Comparison of ENCODE assay signal across 8 cellular contexts in the genomic region with DNA sequence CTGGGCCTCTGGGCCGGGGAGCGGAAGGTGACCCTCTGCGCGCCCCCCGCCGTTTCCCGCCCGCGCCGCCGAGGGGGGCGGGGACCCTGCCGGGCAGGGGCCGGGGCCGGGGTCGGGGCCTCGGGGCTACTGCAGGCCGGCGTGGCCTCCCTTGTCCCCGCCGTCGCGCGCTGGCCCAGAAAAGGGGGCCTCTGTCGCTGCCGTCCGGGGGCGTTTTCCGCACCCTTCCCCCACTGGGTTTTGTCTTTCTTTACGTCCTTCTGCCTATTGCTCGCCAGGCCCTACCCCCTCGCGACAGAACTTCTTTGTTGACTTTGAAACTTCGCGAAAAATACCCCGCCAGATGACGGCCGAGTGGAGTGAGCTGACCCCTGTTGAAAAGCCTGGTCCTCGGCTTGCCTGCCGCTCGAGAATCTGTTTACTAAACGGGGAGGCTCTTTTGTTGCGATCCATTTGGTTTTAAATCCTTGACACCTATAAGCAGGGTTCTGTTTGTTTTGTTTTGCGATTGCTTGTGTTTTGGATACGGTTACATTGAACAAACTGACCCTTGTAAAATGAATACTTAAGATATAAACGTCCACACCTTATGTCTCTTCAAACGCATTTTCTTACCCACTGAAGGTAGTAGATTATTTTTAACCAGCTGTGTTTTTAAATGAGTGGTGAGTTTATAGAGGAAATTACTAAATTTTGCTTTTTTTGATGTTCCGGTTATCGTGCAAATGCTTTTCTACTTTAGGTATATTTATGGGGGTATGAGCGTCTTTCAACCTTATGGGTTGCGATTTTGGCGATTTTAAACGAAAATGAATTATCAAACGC. TPM values are rescaled to one million over a fixed set of nuclear protein-coding genes. Genes with fewer than 3 reads are reported as not detected.
DNase-seq lines count a peak whose midpoint lies in the region; ATAC-seq and TF ChIP-seq lines count a peak whose summit lies in the region.

No MANE protein-coding gene starts in this region.

- ATAC-seq in HG02885 (IDR thresholded peaks at IDR 0.05; ENCODE audit: poor library complexity, unreplicated experiment) = peak; percentile 28
- ATAC-seq in naive thymus-derived CD4-positive, alpha-beta T cell = no peak

- DNase-seq in NCI-H2171 treated with DMSO at 0.1 percent for 48 hours (lab: John Stamatoyannopoulos, UW) (peak; percentile 32), NCI-H2171 (lab: John Stamatoyannopoulos, UW) (no peak), NCI-H526 (lab: John Stamatoyannopoulos, UW) (peak; percentile 48 to 75), epithelial cell of proximal tubule (ENCODE audit: low read depth) (no peak), thyroid gland (peak; percentile 53 to 60)
- DNase-seq in activated CD8-positive, alpha-beta memory T cell treated with anti-CD3 and anti-CD28 coated beads for 24 hours = peak; percentile 82
- DNase-seq in naive thymus-derived CD4-positive, alpha-beta T cell = peak in 7 of 9 donors; percentile 33 to 69 (median 44)

- peaks cover 16 to 31% of the 10 kb centered on the region in 2 donors for H3K4me1 ChIP-seq in naive thymus-derived CD4-positive, alpha-beta T cell (ENCODE audit: control insufficient read depth in 2 of 2, insufficient read depth in 2 of 2, low read length in 2 of 2)
- H3K4me1 ChIP-seq in thyroid gland = peaks cover 10 to 23% of the 10 kb centered on the region in 2 donors

- H3K36me3 Mint-ChIP-seq in naive thymus-derived CD4-positive, alpha-beta T cell = peaks cover 0 to 4% (median 0%) of the 10 kb centered on the region in 5 donors

- no peaks in the 10 kb centered on the region for H3K36me3 ChIP-seq in naive thymus-derived CD4-positive, alpha-beta T cell (ENCODE audit: control insufficient read depth in 2 of 3, insufficient read depth in 3 of 3, low read length in 3 of 3)
- H3K36me3 ChIP-seq in thyroid gland = no peaks in the 10 kb centered on the region

- H3K27ac Mint-ChIP-seq in naive thymus-derived CD4-positive, alpha-beta T cell = peak overlapping the region; percentile 96 to 100 (median 98)

- peak overlapping the region; percentile 81 to 99 (median 98) for H3K4me3 Mint-ChIP-seq in naive thymus-derived CD4-positive, alpha-beta T cell

- H3K4me1 Mint-ChIP-seq in naive thymus-derived CD4-positive, alpha-beta T cell = peaks cover 32 to 59% (median 47%) of the 10 kb centered on the region in 7 donors

- CTCF ChIA-PET in naive thymus-derived CD4-positive, alpha-beta T cell (lab: Charles Lee) = interaction anchor here (0.6 kb wide), 1 partner anchor 44 kb away, joined by 3 read pairs; no protein-coding TSS in a partner anchor

- H3K27me3 ChIP-seq in naive thymus-derived CD4-positive, alpha-beta T cell (ENCODE audit: control insufficient read depth in 2 of 2, insufficient read depth in 2 of 2, low read length in 2 of 2) = no peaks in the 10 kb centered on the region
- H3K27me3 ChIP-seq in thyroid gland = no peaks in the 10 kb centered on the region

- POLR2A ChIA-PET in naive thymus-derived CD4-positive, alpha-beta T cell (lab: Charles Lee) = interaction anchor here (0.6 to 1.6 kb wide), 13 partner anchors 9 to 408 kb away, joined by 3 to 25 read pairs (median 4); partner anchors contain the start of genes ATPSCKMT, CCT5 and ROPN1L

- peak overlapping the region; percentile 84 for H3K27ac ChIP-seq in naive thymus-derived CD4-positive, alpha-beta T cell (ENCODE audit: low read depth, low read length)
- peak overlapping the region; percentile 95 to 98 (median 96) for H3K27ac ChIP-seq in thyroid gland

- no peaks in the 10 kb centered on the region for H3K27me3 Mint-ChIP-seq in naive thymus-derived CD4-positive, alpha-beta T cell

- intact Hi-C loops in naive thymus-derived CD4-positive, alpha-beta T cell (cut with micrococcal nuclease) = loop anchor here in 1 of 2 donors (2.0 to 5.0 kb wide), 4 partner anchors 23 to 208 kb away; partner anchors contain the start of genes ANKRD33B and CMBL
- intact Hi-C loops in thyroid gland (cut with DNase I) = no loop called here

- peak overlapping the region; percentile 70 for H3K4me3 ChIP-seq in epithelial cell of proximal tubule (ENCODE audit: low read depth, low read length)
- H3K4me3 ChIP-seq in naive thymus-derived CD4-positive, alpha-beta T cell (ENCODE audit: low read length) = peak overlapping the region; percentile 84
- H3K4me3 ChIP-seq in thyroid gland (replicated peaks in 1 of 3) = peak overlapping the region; percentile 73 to 96 (median 92)

- TF ChIP-seq POLR2A in thyroid gland (IDR thresholded peaks at IDR 0.05) = no peak

- peaks cover 0 to 2% (median 0%) of the 10 kb centered on the region in 11 donors for H3K9me3 Mint-ChIP-seq in naive thymus-derived CD4-positive, alpha-beta T cell

- 1 to 2% methylated on average over 36 to 40 of the region's 54 CpGs for WGBS in thyroid gland, 2 donors

- TF ChIP-seq CTCF in epithelial cell of proximal tubule (conservative IDR thresholded peaks at IDR 0.05; ENCODE audit: low read depth, low read length) = no peak
- TF ChIP-seq CTCF in thyroid gland (IDR thresholded peaks at IDR 0.05) = no peak

- H3K9me3 ChIP-seq in naive thymus-derived CD4-positive, alpha-beta T cell (ENCODE audit: control insufficient read depth in 2 of 3, low read length in 3 of 3) = no peaks in the 10 kb centered on the region
- no peaks in the 10 kb centered on the region for H3K9me3 ChIP-seq in thyroid gland

RNA-seq across cellular contexts. Expression of gene MARCHF6, which starts 0.8 kb away (rescaled TPM):
- total RNA-seq in epithelial cell of proximal tubule = 13.7 and 27.0 TPM in 2 replicates
- total RNA-seq in naive thymus-derived CD4-positive, alpha-beta T cell = 100 to 1,000 TPM in 4 of 5 experiments, 10 to 100 TPM in 1; 85.4 to 211 (median 180) TPM
- polyA plus RNA-seq in naive thymus-derived CD4-positive, alpha-beta T cell = 10 to 100 TPM; 42.5 to 49.4 TPM
- total RNA-seq in thyroid gland = 100 to 1,000 TPM; 105 to 296 (median 213) TPM

RNA-seq across cellular contexts. Expression of gene CMBL, which starts 46.6 kb away (rescaled TPM):
- total RNA-seq in epithelial cell of proximal tubule (2.2 and 3.0 TPM in 2 replicates), thyroid gland (10 to 100 TPM; 10.3 to 32.0 (median 23.4) TPM)
- total RNA-seq in naive thymus-derived CD4-positive, alpha-beta T cell = 1 to 10 TPM in 3 of 5 experiments, under 1 TPM in 2; 0.21 to 1.8 (median 1.3) TPM
- polyA plus RNA-seq in naive thymus-derived CD4-positive, alpha-beta T cell = under 1 TPM; 0.63 to 0.83 TPM

Comparison
In these comparisons a context has a peak if more than half of its experiments do, and no peak if none do; other contexts are left out.
1. DNase-seq: peak in NCI-H2171 treated with DMSO at 0.1 percent for 48 hours (single experiment), NCI-H526 (2 of 2), activated CD8-positive, alpha-beta memory T cell treated with anti-CD3 and anti-CD28 coated beads for 24 hours (single experiment), naive thymus-derived CD4-positive, alpha-beta T cell (7 of 9) and thyroid gland (2 of 2); none in NCI-H2171 (single experiment) and epithelial cell of proximal tubule (single experiment).
2. Peak in every context shown above with its lines, with median percentiles within 50 percentile points of each other: H3K4me3 ChIP-seq.